In the genomic region with DNA sequence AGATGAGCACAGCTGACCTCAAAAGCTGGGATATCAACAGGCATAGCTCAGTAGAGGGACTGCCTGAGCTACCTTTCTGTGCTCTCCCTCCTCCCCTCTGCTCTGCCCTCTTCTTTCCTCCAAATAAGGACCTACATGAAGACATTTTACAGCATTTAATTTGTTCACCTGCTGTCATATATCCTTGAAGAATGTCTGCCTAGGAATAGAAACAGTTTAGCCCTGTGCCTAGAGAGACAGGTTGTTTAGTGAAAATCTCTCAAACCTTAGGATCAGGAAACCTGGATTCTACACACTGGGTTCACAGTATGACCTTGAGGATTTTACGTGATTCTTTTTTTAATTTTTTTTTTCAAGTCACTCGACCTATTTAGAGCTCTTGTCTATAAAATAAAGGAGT, we compare ENCODE assay signal across 3 cellular contexts.
"Had no signal": no experiment of that assay in that cellular context is flagged by ENCODE, and none has a peak within 500 bp of the region (broad histone marks: within the 10 kb centered on the region; RNA-seq: fewer than 3 reads in every experiment).

No MANE protein-coding gene starts in this region.

- DNase-seq: GDM1, GF-D8 had no signal

- H3K4me3 ChIP-seq: GM12878 had no signal
